25 cellular contexts compared by ENCODE assay signal in genomic region chr15:74281147-74282133, GRCh38. TPM values are rescaled to one million over a fixed set of nuclear protein-coding genes. Genes with fewer than 3 reads are reported as not detected.
"Had no signal": no experiment of that assay in that cellular context is flagged by ENCODE, and none has a peak within 500 bp of the region (broad histone marks: within the 10 kb centered on the region; RNA-seq: fewer than 3 reads in every experiment).

No MANE protein-coding gene starts in this region.

- H3K36me3 Mint-ChIP-seq: memory B cell; mesothelial cell of epicardium; natural killer cell treated with Interleukin-12 subunit alpha and Interleukin-12 subunit beta and Interleukin-15 and Interleukin-18, amount 100 ng/mL, for 72 hours; stimulated activated effector memory CD8-positive, alpha-beta T cell treated with anti-CD3 and anti-CD28 coated beads, Interleukin-12 subunit alpha, Interleukin-12 subunit beta, amount 100 ng/mL, for 72 hours had no signal

- H3K9me3 Mint-ChIP-seq: memory B cell; mesothelial cell of epicardium; natural killer cell treated with Interleukin-12 subunit alpha and Interleukin-12 subunit beta and Interleukin-15 and Interleukin-18, amount 100 ng/mL, for 72 hours; stimulated activated effector memory CD8-positive, alpha-beta T cell treated with anti-CD3 and anti-CD28 coated beads, Interleukin-12 subunit alpha, Interleukin-12 subunit beta, amount 100 ng/mL, for 72 hours had no signal

- ATAC-seq: gastrocnemius medialis; heart right ventricle; left lung; lower lobe of right lung; natural killer cell treated with Interleukin-12 subunit alpha and Interleukin-12 subunit beta and Interleukin-15 and Interleukin-18, amount 100 ng/mL, for 72 hours; right cardiac atrium; stimulated activated effector memory CD8-positive, alpha-beta T cell treated with anti-CD3 and anti-CD28 coated beads, Interleukin-12 subunit alpha, Interleukin-12 subunit beta, amount 100 ng/mL, for 72 hours; stimulated activated naive CD8-positive, alpha-beta T cell treated with anti-CD3 and anti-CD28 coated beads, Interleukin-15, Interleukin-2, amounts not matched to agents 100 U/mL and 50 U/mL, for 24 hours had no signal

- H3K4me1 Mint-ChIP-seq: memory B cell had no signal

- H3K9me3 ChIP-seq: gastrocnemius medialis, heart right ventricle, left lung, lower lobe of right lung, ovary, suprapubic skin, thyroid gland, upper lobe of left lung, uterus had no signal

- H3K27me3 ChIP-seq: ovary, thyroid gland, upper lobe of left lung, uterus had no signal

- H3K4me3 ChIP-seq: coronary artery, gastrocnemius medialis, heart right ventricle, left lung, lower lobe of right lung, ovary, suprapubic skin, thyroid gland, upper lobe of left lung, uterus had no signal

- H3K27ac ChIP-seq: coronary artery, gastrocnemius medialis, heart right ventricle, left lung, lower lobe of right lung, ovary, suprapubic skin, thyroid gland, upper lobe of left lung, uterus had no signal

- H3K4me1 ChIP-seq: gastrocnemius medialis, heart right ventricle, left lung, lower lobe of right lung, suprapubic skin, thyroid gland, upper lobe of left lung, uterus had no signal

- H3K36me3 ChIP-seq: gastrocnemius medialis, heart right ventricle, left lung, lower lobe of right lung, ovary, suprapubic skin, thyroid gland, upper lobe of left lung, uterus had no signal

- DNase-seq: effector CD8-positive, alpha-beta T cell; gastrocnemius medialis; heart right ventricle; hypothalamus; kidney glomerular epithelial cell; left lung; lower lobe of right lung; ovary; right cardiac atrium; stimulated activated CD4-positive, alpha-beta T cell treated with anti-CD3 and anti-CD28 coated beads, Interleukin-4, amount 100 ng/mL, for 1 hour; stimulated activated CD8-positive, alpha-beta memory T cell treated with anti-CD3 and anti-CD28 coated beads, Interleukin-4, amount 100 ng/mL, for 48 hours; stimulated activated naive CD8-positive, alpha-beta T cell treated with anti-CD3 and anti-CD28 coated beads, Interleukin-15, Interleukin-2, amounts not matched to agents 100 U/mL and 50 U/mL, for 24 hours; thyroid gland; uterus had no signal

- H3K27ac Mint-ChIP-seq: memory B cell; mesothelial cell of epicardium; natural killer cell treated with Interleukin-12 subunit alpha and Interleukin-12 subunit beta and Interleukin-15 and Interleukin-18, amount 100 ng/mL, for 72 hours; stimulated activated effector memory CD8-positive, alpha-beta T cell treated with anti-CD3 and anti-CD28 coated beads, Interleukin-12 subunit alpha, Interleukin-12 subunit beta, amount 100 ng/mL, for 72 hours had no signal

- H3K4me3 Mint-ChIP-seq: memory B cell; mesothelial cell of epicardium; natural killer cell treated with Interleukin-12 subunit alpha and Interleukin-12 subunit beta and Interleukin-15 and Interleukin-18, amount 100 ng/mL, for 72 hours; stimulated activated effector memory CD8-positive, alpha-beta T cell treated with anti-CD3 and anti-CD28 coated beads, Interleukin-12 subunit alpha, Interleukin-12 subunit beta, amount 100 ng/mL, for 72 hours had no signal

RNA-seq across cellular contexts. Expression of gene CCDC33, which starts 45.3 kb away (rescaled TPM):
- total RNA-seq: dermis microvascular lymphatic vessel endothelial cell; fibroblast of lung; gastrocnemius medialis; heart right ventricle; natural killer cell treated with Interleukin-12 subunit alpha and Interleukin-12 subunit beta and Interleukin-15 and Interleukin-18, amount 100 ng/mL, for 72 hours; posterior vena cava; right cardiac atrium had no signal
- polyA plus RNA-seq: esophagus, fibroblast of lung, heart right ventricle had no signal
